In genomic region chr10:102245101-102245931, GRCh38 we compare ENCODE assay signal across 1 cellular context.
TF ChIP-seq lines count a peak whose summit lies in the region.

GBF1 (plus strand) TSS chr10:102245532; CDS start chr10:102258939, 13,407 bp downstream.

TF ChIP-seq in HepG2, 621 proteins besides CTCF, POLR2A, EP300 and RAD21 (continued from another document and continues in another):
- no peak for TF ChIP-seq DBP (CRISPR knock-in tag; IDR thresholded peaks at IDR 0.05; ENCODE audit: not compliant biosample characterization)
- TF ChIP-seq PPARG (CRISPR knock-in tag; conservative IDR thresholded peaks at IDR 0.05): 0 out of 2 replicates have a peak, but pooled peaks have one; percentile 30
- TF ChIP-seq SIN3A (IDR thresholded peaks at IDR 0.05; ENCODE audit: borderline replicate concordance, low read depth, low read length): peak; percentile 78; the same call in 1 of the 2 replicates
- TF ChIP-seq ZNF12 (CRISPR knock-in tag; IDR thresholded peaks at IDR 0.05): no peak
- TF ChIP-seq MZF1 (CRISPR knock-in tag; IDR thresholded peaks at IDR 0.05; ENCODE audit: borderline replicate concordance): no peak
- TF ChIP-seq NR2F2 (IDR thresholded peaks at IDR 0.05; ENCODE audit: borderline replicate concordance, low read depth): no peak
- no peak for TF ChIP-seq MTF1 (CRISPR knock-in tag; IDR thresholded peaks at IDR 0.05)
- peak; percentile 57 for TF ChIP-seq ZNF407 (CRISPR knock-in tag; IDR thresholded peaks at IDR 0.05; ENCODE audit: not compliant biosample characterization)
- TF ChIP-seq SMAD3 (CRISPR knock-in tag; IDR thresholded peaks at IDR 0.05): no peak
- peak; percentile 54; the same call in 1 of the 2 replicates for TF ChIP-seq FOXC1 (CRISPR knock-in tag; IDR thresholded peaks at IDR 0.05; ENCODE audit: borderline replicate concordance)
- TF ChIP-seq IRF9 (CRISPR knock-in tag; IDR thresholded peaks at IDR 0.05; ENCODE audit: borderline replicate concordance): peak; percentile 58; the same call in 1 of the 2 replicates
- no peak for TF ChIP-seq SMARCE1 (IDR thresholded peaks at IDR 0.05; ENCODE audit: borderline replicate concordance)
- no peak for TF ChIP-seq CSRNP1 (CRISPR knock-in tag; IDR thresholded peaks at IDR 0.05)
- no peak for TF ChIP-seq HCFC1 (IDR thresholded peaks at IDR 0.05; ENCODE audit: low read depth, low read length)
- TF ChIP-seq EZH2 (conservative IDR thresholded peaks at IDR 0.05; ENCODE audit: low read depth, low read length): no peak
- TF ChIP-seq ZSCAN31 (CRISPR knock-in tag; IDR thresholded peaks at IDR 0.05; ENCODE audit: low read depth): no peak
- TF ChIP-seq TRAFD1 (CRISPR knock-in tag; IDR thresholded peaks at IDR 0.05; ENCODE audit: borderline replicate concordance): no peak
- peak; percentile 51; the same call in 1 of the 2 replicates for TF ChIP-seq JUND (CRISPR knock-in tag; IDR thresholded peaks at IDR 0.05)
- TF ChIP-seq GTF3A (CRISPR knock-in tag; conservative IDR thresholded peaks at IDR 0.05): no peak
- peak; percentile 63 for TF ChIP-seq HOXA5 (CRISPR knock-in tag; IDR thresholded peaks at IDR 0.05)
- peak; percentile 76 for TF ChIP-seq CHD2 (IDR thresholded peaks at IDR 0.05; ENCODE audit: low read depth, low read length)
- 0 out of 2 replicates have a peak, but pooled peaks have one; percentile 52 for TF ChIP-seq ZNF503 (CRISPR knock-in tag; IDR thresholded peaks at IDR 0.05)
- TF ChIP-seq GATA4 (IDR thresholded peaks at IDR 0.05; ENCODE audit: borderline replicate concordance, low read depth): no peak; the same call in 1 of the 2 replicates
- TF ChIP-seq ZNF704 (CRISPR knock-in tag; IDR thresholded peaks at IDR 0.05; ENCODE audit: borderline replicate concordance): no peak
- 0 out of 2 replicates have a peak, but pooled peaks have one; percentile 29 for TF ChIP-seq SATB2 (CRISPR knock-in tag; IDR thresholded peaks at IDR 0.05)
- TF ChIP-seq BATF2 (CRISPR knock-in tag; IDR thresholded peaks at IDR 0.05): no peak
- TF ChIP-seq ETV5 (CRISPR knock-in tag; IDR thresholded peaks at IDR 0.05; ENCODE audit: borderline replicate concordance): peak; percentile 67; the same call in 1 of the 2 replicates
- TF ChIP-seq ZNF10 (CRISPR knock-in tag; IDR thresholded peaks at IDR 0.05; ENCODE audit: borderline replicate concordance, low read depth): no peak
- TF ChIP-seq RFX1 (IDR thresholded peaks at IDR 0.05): peak; percentile 60; the same call in 1 of the 2 replicates
- TF ChIP-seq ZIK1 (CRISPR knock-in tag; IDR thresholded peaks at IDR 0.05; ENCODE audit: borderline replicate concordance, low read depth): 0 out of 2 replicates have a peak, but pooled peaks have one; percentile 19
- TF ChIP-seq ZBTB20 (CRISPR knock-in tag; IDR thresholded peaks at IDR 0.05; ENCODE audit: borderline replicate concordance, low read depth): no peak; the same call in 1 of the 2 replicates
- no peak for TF ChIP-seq ATF5 (CRISPR knock-in tag; IDR thresholded peaks at IDR 0.05; ENCODE audit: low read depth)
- no peak for TF ChIP-seq NBN (conservative IDR thresholded peaks at IDR 0.05)
- peak; percentile 71; the same call in 1 of the 2 replicates for TF ChIP-seq ZNF879 (CRISPR knock-in tag; IDR thresholded peaks at IDR 0.05)
- TF ChIP-seq TRIM24 (CRISPR knock-in tag; IDR thresholded peaks at IDR 0.05): no peak
- TF ChIP-seq ZNF253 (CRISPR knock-in tag; IDR thresholded peaks at IDR 0.05; ENCODE audit: borderline replicate concordance): no peak
- TF ChIP-seq ZNF512 (CRISPR knock-in tag; IDR thresholded peaks at IDR 0.05): no peak
- peak; percentile 85 for TF ChIP-seq ZNF501 (CRISPR knock-in tag; IDR thresholded peaks at IDR 0.05)
